17 cellular contexts compared by ENCODE assay signal in the genomic region with DNA sequence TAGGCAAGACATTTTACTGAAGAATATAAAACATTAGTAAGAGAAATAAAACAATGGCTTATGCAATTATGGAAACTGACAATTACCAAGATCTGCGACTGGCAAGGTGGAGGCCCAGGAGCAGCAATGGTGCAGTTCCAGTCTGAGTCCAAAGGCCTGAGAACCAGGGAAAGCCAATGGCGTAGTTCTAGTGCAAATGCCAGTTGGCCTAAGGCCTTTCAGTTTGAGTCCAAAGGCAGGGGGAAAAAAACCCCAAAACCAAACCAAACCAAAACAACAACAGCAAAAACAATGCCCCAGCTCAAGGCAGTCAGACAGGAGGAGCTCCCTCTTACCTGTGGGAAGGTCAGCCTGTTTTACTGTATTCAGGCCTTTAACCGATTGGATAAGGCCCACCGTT.
"Had no signal": no experiment of that assay in that cellular context is flagged by ENCODE, and none has a peak within 500 bp of the region (broad histone marks: within the 10 kb centered on the region; RNA-seq: fewer than 3 reads in every experiment).

No MANE protein-coding gene starts in this region.

- H3K36me3 ChIP-seq: neural progenitor cell, ovary had no signal

- H3K9me3 ChIP-seq: ovary had no signal

- ATAC-seq: left ventricle myocardium superior had no signal

- H3K9ac ChIP-seq: neural progenitor cell had no signal

- DNase-seq: activated CD4-positive, alpha-beta T cell treated with anti-CD3 and anti-CD28 coated beads for 48 hours; activated effector memory CD4-positive, alpha-beta T cell treated with anti-CD3 and anti-CD28 coated beads, Interleukin-2, amount 50 U/mL, for 16 hours; activated naive CD8-positive, alpha-beta T cell treated with anti-CD3 and anti-CD28 coated beads for 36 hours; activated T-cell treated with anti-CD3 and anti-CD28 coated beads for 4 hours; anterior cingulate cortex; cerebellar nuclear complex; endodermal cell; erythroblast; kidney; left ventricle myocardium superior; mesendoderm; ovary; stimulated activated CD4-positive, alpha-beta T cell treated with anti-CD3 and anti-CD28 coated beads, Interleukin-4, amount 100 ng/mL, for 1 hour; T-helper 9 cell had no signal

- H3K27ac Mint-ChIP-seq: dendritic cell treated with granulocyte-macrophage colony-stimulating factor and Interleukin-4, amounts not matched to agents 40 ng/mL and 50 ng/mL, for 4 days; endodermal cell; neural progenitor cell had no signal

- H3K4me2 ChIP-seq: neural progenitor cell had no signal

- H3K27me3 Mint-ChIP-seq: activated naive CD8-positive, alpha-beta T cell treated with anti-CD3 and anti-CD28 coated beads for 36 hours; dendritic cell treated with granulocyte-macrophage colony-stimulating factor and Interleukin-4, amounts not matched to agents 40 ng/mL and 50 ng/mL, for 4 days had no signal

- H3K27me3 ChIP-seq: neural progenitor cell, ovary had no signal

- H3K4me3 ChIP-seq: neural progenitor cell, ovary had no signal

- H3K4me3 Mint-ChIP-seq: activated naive CD8-positive, alpha-beta T cell treated with anti-CD3 and anti-CD28 coated beads for 36 hours; dendritic cell treated with granulocyte-macrophage colony-stimulating factor and Interleukin-4, amounts not matched to agents 40 ng/mL and 50 ng/mL, for 4 days; endodermal cell; neural progenitor cell had no signal

- H3K9me3 Mint-ChIP-seq: neural progenitor cell had no signal

- H3K27ac ChIP-seq: neural progenitor cell, ovary, VCaP had no signal

- FAIRE-seq: kidney had no signal

- H2AFZ ChIP-seq: neural progenitor cell had no signal
